ENCODE assay signal across 14 cellular contexts in the genomic region with DNA sequence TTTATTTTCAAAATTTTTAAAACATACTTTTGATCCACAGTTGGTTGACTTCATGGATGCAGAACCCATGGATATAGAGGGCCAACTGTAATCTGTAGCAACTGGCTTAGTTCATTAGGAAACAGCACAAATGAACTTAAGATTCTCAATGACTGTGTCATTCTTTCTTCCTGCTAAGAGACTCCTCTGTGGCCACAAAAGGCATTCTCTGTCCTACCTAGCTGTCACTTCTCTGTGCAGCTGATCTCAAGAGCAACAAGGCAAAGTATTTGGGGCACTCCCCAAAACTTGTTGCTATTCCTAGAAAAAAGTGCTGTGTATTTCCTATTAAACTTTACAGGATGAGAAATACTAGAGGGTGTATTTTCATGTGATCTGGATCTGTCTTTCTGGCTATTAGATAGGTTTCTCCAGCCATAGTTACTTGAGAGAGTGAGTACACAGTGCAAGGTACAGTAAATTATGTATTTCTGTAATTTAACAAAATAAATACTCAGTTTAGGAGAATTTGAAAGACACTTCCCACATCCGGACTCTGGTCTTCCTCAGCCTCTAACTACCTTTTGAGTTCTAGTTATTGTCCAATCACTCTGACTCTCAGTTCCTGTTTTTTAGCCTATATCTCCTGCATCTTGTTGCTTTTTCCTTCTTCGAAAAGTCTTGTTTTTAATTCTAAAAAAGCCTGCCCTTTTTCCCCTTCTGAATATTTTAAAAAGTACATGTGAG. TPM values are rescaled to one million over a fixed set of nuclear protein-coding genes. Genes with fewer than 3 reads are reported as not detected.
DNase-seq lines count a peak whose midpoint lies in the region; ATAC-seq and TF ChIP-seq lines count a peak whose summit lies in the region.
"Had no signal": no experiment of that assay in that cellular context is flagged by ENCODE, and none has a peak within 500 bp of the region (broad histone marks: within the 10 kb centered on the region; RNA-seq: fewer than 3 reads in every experiment).

No MANE protein-coding gene starts in this region.

- no peak overlapping the region for H3K27ac Mint-ChIP-seq in endothelial cell (ENCODE audit: unreplicated experiment)

- no peak overlapping the region for H3K4me3 Mint-ChIP-seq in endothelial cell (ENCODE audit: unreplicated experiment)

- no peaks in the 10 kb centered on the region for H3K9me3 ChIP-seq in spleen
- H3K9me3 ChIP-seq: SK-N-SH had no signal

- peaks cover 0 to 53% (median 0%) of the 10 kb centered on the region in 6 donors for H3K36me3 ChIP-seq in spleen

- DNase-seq in GM12865 (ENCODE audit: low read depth) (peak; percentile 32), SKM-1 (lab: John Stamatoyannopoulos, UW; ENCODE audit: unreplicated experiment) (peak; percentile 76), endothelial cell (ENCODE audit: low spot score) (no peak), middle frontal gyrus (ENCODE audit: extremely low spot score, low spot score) (no peak), spleen (no peak)
- DNase-seq: DMS 273 treated with DMSO at 0.1 percent for 48 hours, NCI-H1105 treated with DMSO at 0.1 percent for 48 hours, SK-N-SH had no signal

- intact Hi-C loops in spleen (cut with DNase I; ENCODE audit: low total_unique reads), result no loop called here

- H3K4me3 ChIP-seq in GM12865 (ENCODE audit: low read depth, low read length), result no peak overlapping the region
- no peak overlapping the region for H3K4me3 ChIP-seq in spleen

- ATAC-seq in GM21360 (IDR thresholded peaks at IDR 0.05; ENCODE audit: unreplicated experiment), result peak; percentile 88
- peak; percentile 78 for ATAC-seq in HG03139 (IDR thresholded peaks at IDR 0.05; ENCODE audit: unreplicated experiment)
- no peak for ATAC-seq in SK-N-SH treated with all-trans-retinoic acid at 6 μM for 48 hours

- H3K27ac ChIP-seq in spleen, result peak overlapping the region in 4 of 8 donors; percentile 13 to 64 (median 50)

- no peaks in the 10 kb centered on the region for H3K9me3 Mint-ChIP-seq in endothelial cell (ENCODE audit: unreplicated experiment)

- peaks cover 0 to 27% (median 14%) of the 10 kb centered on the region in 6 donors for H3K4me1 ChIP-seq in spleen

- no peak for TF ChIP-seq POLR2A in spleen (IDR thresholded peaks at IDR 0.05)

- H3K27me3 Mint-ChIP-seq in endothelial cell (ENCODE audit: unreplicated experiment), result peaks cover 4% of the 10 kb centered on the region

- TF ChIP-seq CTCF in GM12865 (IDR thresholded peaks at IDR 0.05; ENCODE audit: insufficient read depth, low read depth, low read length, missing control alignments), result no peak
- no peak for TF ChIP-seq CTCF in endothelial cell (IDR thresholded peaks at IDR 0.05; ENCODE audit: unreplicated experiment)
- no peak for TF ChIP-seq CTCF in spleen (IDR thresholded peaks at IDR 0.05 in 8 of 11, conservative IDR thresholded peaks at IDR 0.05 in 3 of 11)

- H3K27me3 ChIP-seq in spleen (replicated peaks in 1 of 7), result no peaks in the 10 kb centered on the region

- 28 to 47% (median 41%) methylated on average over 2 of the region's 2 CpGs for WGBS in spleen, 5 donors

- no peaks in the 10 kb centered on the region for H3K36me3 Mint-ChIP-seq in endothelial cell (ENCODE audit: low read depth, unreplicated experiment)

- no peaks in the 10 kb centered on the region for H3K4me1 Mint-ChIP-seq in endothelial cell (ENCODE audit: unreplicated experiment)

TF ChIP-seq in SK-N-SH treated with all-trans-retinoic acid at 6 μM for 48 hours, 23 proteins besides CTCF, POLR2A, EP300 and RAD21:
- TF ChIP-seq PPARA (CRISPR knock-in tag; IDR thresholded peaks at IDR 0.05; ENCODE audit: borderline replicate concordance), result no peak
- no peak for TF ChIP-seq TCF4 (CRISPR knock-in tag; IDR thresholded peaks at IDR 0.05; ENCODE audit: borderline replicate concordance)
- TF ChIP-seq, protein P1, sequence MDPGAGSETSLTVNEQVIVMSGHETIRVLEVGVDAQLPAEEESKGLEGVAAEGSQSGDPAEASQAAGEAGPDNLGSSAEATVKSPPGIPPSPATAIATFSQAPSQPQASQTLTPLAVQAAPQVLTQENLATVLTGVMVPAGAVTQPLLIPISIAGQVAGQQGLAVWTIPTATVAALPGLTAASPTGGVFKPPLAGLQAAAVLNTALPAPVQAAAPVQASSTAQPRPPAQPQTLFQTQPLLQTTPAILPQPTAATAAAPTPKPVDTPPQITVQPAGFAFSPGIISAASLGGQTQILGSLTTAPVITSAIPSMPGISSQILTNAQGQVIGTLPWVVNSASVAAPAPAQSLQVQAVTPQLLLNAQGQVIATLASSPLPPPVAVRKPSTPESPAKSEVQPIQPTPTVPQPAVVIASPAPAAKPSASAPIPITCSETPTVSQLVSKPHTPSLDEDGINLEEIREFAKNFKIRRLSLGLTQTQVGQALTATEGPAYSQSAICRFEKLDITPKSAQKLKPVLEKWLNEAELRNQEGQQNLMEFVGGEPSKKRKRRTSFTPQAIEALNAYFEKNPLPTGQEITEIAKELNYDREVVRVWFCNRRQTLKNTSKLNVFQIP (CRISPR knock-in tag; IDR thresholded peaks at IDR 0.05; ENCODE audit: borderline replicate concordance, low read depth), result no peak
- no peak for TF ChIP-seq ZNF70 (CRISPR knock-in tag; IDR thresholded peaks at IDR 0.05)
- TF ChIP-seq OSR1 (CRISPR knock-in tag; IDR thresholded peaks at IDR 0.05), result no peak
- TF ChIP-seq, protein P2, sequence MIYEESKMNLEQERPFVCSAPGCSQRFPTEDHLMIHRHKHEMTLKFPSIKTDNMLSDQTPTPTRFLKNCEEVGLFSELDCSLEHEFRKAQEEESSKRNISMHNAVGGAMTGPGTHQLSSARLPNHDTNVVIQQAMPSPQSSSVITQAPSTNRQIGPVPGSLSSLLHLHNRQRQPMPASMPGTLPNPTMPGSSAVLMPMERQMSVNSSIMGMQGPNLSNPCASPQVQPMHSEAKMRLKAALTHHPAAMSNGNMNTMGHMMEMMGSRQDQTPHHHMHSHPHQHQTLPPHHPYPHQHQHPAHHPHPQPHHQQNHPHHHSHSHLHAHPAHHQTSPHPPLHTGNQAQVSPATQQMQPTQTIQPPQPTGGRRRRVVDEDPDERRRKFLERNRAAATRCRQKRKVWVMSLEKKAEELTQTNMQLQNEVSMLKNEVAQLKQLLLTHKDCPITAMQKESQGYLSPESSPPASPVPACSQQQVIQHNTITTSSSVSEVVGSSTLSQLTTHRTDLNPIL (CRISPR knock-in tag; IDR thresholded peaks at IDR 0.05; ENCODE audit: low read depth), result no peak
- no peak for TF ChIP-seq SNAI2 (CRISPR knock-in tag; IDR thresholded peaks at IDR 0.05)
- no peak for TF ChIP-seq TOX (CRISPR knock-in tag; IDR thresholded peaks at IDR 0.05; ENCODE audit: borderline replicate concordance)
- no peak for TF ChIP-seq GLIS3 (CRISPR knock-in tag; IDR thresholded peaks at IDR 0.05)
- TF ChIP-seq ZFP3 (CRISPR knock-in tag; IDR thresholded peaks at IDR 0.05), result no peak
- no peak for TF ChIP-seq ARNTL (CRISPR knock-in tag; IDR thresholded peaks at IDR 0.05; ENCODE audit: borderline replicate concordance, low read depth)

RNA-seq across cellular contexts. Expression of a gene that starts 21.8 kb away (rescaled TPM):
- not detected for total RNA-seq in endothelial cell (ENCODE audit: unreplicated experiment)
- total RNA-seq in spleen, result 100 to 1,000 TPM in 2 of 7 donors, 10 to 100 TPM in 5; 56.1 to 167 (median 74.5) TPM
- 10 to 100 TPM in 1 of 3 donors, 1 to 10 TPM in 2; 4.8 to 19.7 (median 9.5) TPM for polyA plus RNA-seq in spleen
- total RNA-seq: H4 had no signal
- polyA plus RNA-seq: neural cell had no signal

RNA-seq across cellular contexts. Expression of a gene that starts 53.9 kb away (rescaled TPM):
- total RNA-seq in endothelial cell (ENCODE audit: unreplicated experiment), result 0.36 TPM
- 1 to 10 TPM in 2 of 7 donors, under 1 TPM in 4, not detected in 1; 0.32 to 1.9 (median 0.51) TPM for total RNA-seq in spleen
- polyA plus RNA-seq in spleen, result under 1 TPM; 0.26 to 0.48 (median 0.28) TPM
- total RNA-seq: dermis microvascular lymphatic vessel endothelial cell, H4 had no signal

Comparison
In these comparisons a context has a peak if more than half of its experiments do, and no peak if none do; other contexts are left out.
1. DNase-seq: peak in GM12865 (single experiment) and SKM-1 (single experiment); none in endothelial cell (single experiment), middle frontal gyrus (single experiment) and spleen (single experiment).
2. RNA of a gene that starts 21.8 kb away (total RNA-seq): 56.1 to 167 TPM in spleen; not detected in endothelial cell (single experiment); every median in the first group is over 10 times any median in the second.